In genomic region chr3:44428910-44429309, GRCh38 we compare ENCODE assay signal across 25 cellular contexts.
"Had no signal": no experiment of that assay in that cellular context is flagged by ENCODE, and none has a peak within 500 bp of the region (broad histone marks: within the 10 kb centered on the region; RNA-seq: fewer than 3 reads in every experiment).

No MANE protein-coding gene starts in this region.

- DNase-seq: dermis blood vessel endothelial cell; dorsolateral prefrontal cortex; effector CD4-positive, alpha-beta T cell; effector memory CD4-positive, alpha-beta T cell; foreskin keratinocyte; glutamatergic neuron; head of caudate nucleus; heart right ventricle; hippocampal formation; left cardiac atrium; left lung; left ventricle myocardium superior; mammary epithelial cell; mesendoderm; mucosa of descending colon; naive B cell had no signal

- H3K27ac ChIP-seq: coronary artery, dorsolateral prefrontal cortex, esophagus muscularis mucosa, foreskin keratinocyte, gastroesophageal sphincter, heart right ventricle, left lung had no signal

- FAIRE-seq: colon, endothelial cell of umbilical vein, frontal cortex, islet of Langerhans, keratinocyte had no signal

- H3K36me3 ChIP-seq: esophagus muscularis mucosa, gastroesophageal sphincter, heart right ventricle, left lung had no signal

- H3K9me3 ChIP-seq: esophagus muscularis mucosa, gastroesophageal sphincter, heart right ventricle, left lung, mucosa of descending colon had no signal

- H3K4me3 ChIP-seq: coronary artery, dorsolateral prefrontal cortex, esophagus muscularis mucosa, gastroesophageal sphincter, heart right ventricle, left lung, lung, mucosa of descending colon had no signal

- H3K4me1 ChIP-seq: esophagus muscularis mucosa, foreskin keratinocyte, gastroesophageal sphincter, left lung had no signal

- H3K27me3 ChIP-seq: dorsolateral prefrontal cortex, foreskin keratinocyte, heart right ventricle, left lung had no signal

- ATAC-seq: foreskin keratinocyte, gastroesophageal sphincter, left cardiac atrium, left lung, left ventricle myocardium superior, mucosa of descending colon had no signal
